ENCODE assay signal across 1 cellular context in the genomic region with DNA sequence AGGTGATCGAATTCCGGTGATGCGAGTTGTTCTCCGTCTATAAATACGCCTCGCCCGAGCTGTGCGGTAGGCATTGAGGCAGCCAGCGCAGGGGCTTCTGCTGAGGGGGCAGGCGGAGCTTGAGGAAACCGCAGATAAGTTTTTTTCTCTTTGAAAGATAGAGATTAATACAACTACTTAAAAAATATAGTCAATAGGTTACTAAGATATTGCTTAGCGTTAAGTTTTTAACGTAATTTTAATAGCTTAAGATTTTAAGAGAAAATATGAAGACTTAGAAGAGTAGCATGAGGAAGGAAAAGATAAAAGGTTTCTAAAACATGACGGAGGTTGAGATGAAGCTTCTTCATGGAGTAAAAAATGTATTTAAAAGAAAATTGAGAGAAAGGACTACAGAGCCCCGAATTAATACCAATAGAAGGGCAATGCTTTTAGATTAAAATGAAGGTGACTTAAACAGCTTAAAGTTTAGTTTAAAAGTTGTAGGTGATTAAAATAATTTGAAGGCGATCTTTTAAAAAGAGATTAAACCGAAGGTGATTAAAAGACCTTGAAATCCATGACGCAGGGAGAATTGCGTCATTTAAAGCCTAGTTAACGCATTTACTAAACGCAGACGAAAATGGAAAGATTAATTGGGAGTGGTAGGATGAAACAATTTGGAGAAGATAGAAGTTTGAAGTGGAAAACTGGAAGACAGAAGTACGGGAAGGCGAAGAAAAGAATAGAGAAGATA.
A peak's percentile ranks its signal among the peaks of the same experiment; 100 is the strongest.
TF ChIP-seq lines count a peak whose summit lies in the region.

A gene (plus strand): TSS at position 69 of the 736 bp plus-strand sequence.

TF ChIP-seq in K562, 482 proteins besides CTCF, POLR2A, EP300 and RAD21 (continued from another document and continues in another):
- TF ChIP-seq, protein P1, sequence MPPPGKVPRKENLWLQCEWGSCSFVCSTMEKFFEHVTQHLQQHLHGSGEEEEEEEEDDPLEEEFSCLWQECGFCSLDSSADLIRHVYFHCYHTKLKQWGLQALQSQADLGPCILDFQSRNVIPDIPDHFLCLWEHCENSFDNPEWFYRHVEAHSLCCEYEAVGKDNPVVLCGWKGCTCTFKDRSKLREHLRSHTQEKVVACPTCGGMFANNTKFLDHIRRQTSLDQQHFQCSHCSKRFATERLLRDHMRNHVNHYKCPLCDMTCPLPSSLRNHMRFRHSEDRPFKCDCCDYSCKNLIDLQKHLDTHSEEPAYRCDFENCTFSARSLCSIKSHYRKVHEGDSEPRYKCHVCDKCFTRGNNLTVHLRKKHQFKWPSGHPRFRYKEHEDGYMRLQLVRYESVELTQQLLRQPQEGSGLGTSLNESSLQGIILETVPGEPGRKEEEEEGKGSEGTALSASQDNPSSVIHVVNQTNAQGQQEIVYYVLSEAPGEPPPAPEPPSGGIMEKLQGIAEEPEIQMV (tag; conservative IDR thresholded peaks at IDR 0.05; ENCODE audit: low read depth), result no peak
- TF ChIP-seq FOXA3 (CRISPR knock-in tag; conservative IDR thresholded peaks at IDR 0.05 in 1 of 2, IDR thresholded peaks at IDR 0.05 in 1 of 2) (peak; percentile 72 to 87), TRIM28 (IDR thresholded peaks at IDR 0.05) (no peak), KLF6 (CRISPR knock-in tag; IDR thresholded peaks at IDR 0.05; ENCODE audit: borderline replicate concordance) (peak; percentile 86), MTA3 (IDR thresholded peaks at IDR 0.05; ENCODE audit: borderline replicate concordance) (peak; percentile 99), BACH1 (tag; IDR thresholded peaks at IDR 0.05) (peak; percentile 17), NFE2 (IDR thresholded peaks at IDR 0.05; ENCODE audit: low read depth) (no peak), ETV6 (IDR thresholded peaks at IDR 0.05; ENCODE audit: borderline replicate concordance in 1 of 2, low read depth in 2 of 2, low read length in 1 of 2) (peak in 1 of 2 experiments; percentile 65; a peak in 1 of 4 replicates), ETV6 (CRISPR knock-in tag; IDR thresholded peaks at IDR 0.05; ENCODE audit: borderline replicate concordance) (peak; percentile 41; the same call in 1 of the 2 replicates), ZNF561 (CRISPR knock-in tag; conservative IDR thresholded peaks at IDR 0.05) (peak; percentile 97), TAL1 (IDR thresholded peaks at IDR 0.05) (peak; percentile 20; the same call in 1 of the 2 replicates), HNRNPLL (IDR thresholded peaks at IDR 0.05; ENCODE audit: low read depth, low read length, poor library complexity, severe bottlenecking) (peak; percentile 81), ZBTB7A (IDR thresholded peaks at IDR 0.05; ENCODE audit: borderline replicate concordance, control insufficient read depth, low read depth, low read length) (peak; percentile 70; the same call in 1 of the 2 replicates), E2F3 (CRISPR knock-in tag; IDR thresholded peaks at IDR 0.05) (0 out of 2 replicates have a peak, but pooled peaks have one; percentile 56), ZNF586 (CRISPR knock-in tag; conservative IDR thresholded peaks at IDR 0.05) (peak; percentile 96; the same call in 1 of the 2 replicates), ILF3 (IDR thresholded peaks at IDR 0.05; ENCODE audit: borderline replicate concordance) (peak; percentile 100), FOS (IDR thresholded peaks at IDR 0.05; ENCODE audit: extremely low read depth, insufficient read length) (no peak), CBX2 (IDR thresholded peaks at IDR 0.05; ENCODE audit: insufficient read depth, low read length, poor library complexity, severe bottlenecking) (no peak), ZNF263 (CRISPR knock-in tag; IDR thresholded peaks at IDR 0.05; ENCODE audit: borderline replicate concordance) (peak; percentile 46; the same call in 1 of the 2 replicates), KDM5B (IDR thresholded peaks at IDR 0.05; ENCODE audit: insufficient replicate concordance, low read depth, low read length) (peak; percentile 100), RUNX1 (IDR thresholded peaks at IDR 0.05; ENCODE audit: low read depth) (no peak), SMARCA4 (IDR thresholded peaks at IDR 0.05) (peak; percentile 8; the same call in 1 of the 2 replicates), HIVEP1 (CRISPR knock-in tag; IDR thresholded peaks at IDR 0.05) (peak; percentile 35; the same call in 1 of the 2 replicates), ZNF175 (CRISPR knock-in tag; IDR thresholded peaks at IDR 0.05; ENCODE audit: low read depth) (peak; percentile 66; the same call in 1 of the 2 replicates), SP1 (CRISPR knock-in tag; IDR thresholded peaks at IDR 0.05) (peak; percentile 84), ZNF507 (tag; conservative IDR thresholded peaks at IDR 0.05) (no peak), BCL6 (CRISPR knock-in tag; IDR thresholded peaks at IDR 0.05) (peak; percentile 86), SMAD2 (IDR thresholded peaks at IDR 0.05; ENCODE audit: low read depth, low read length) (no peak), MTA2 (IDR thresholded peaks at IDR 0.05; ENCODE audit: low read depth) (no peak), MBD2 (IDR thresholded peaks at IDR 0.05; ENCODE audit: borderline replicate concordance, low read depth) (peak; percentile 95), MYC (IDR thresholded peaks at IDR 0.05; ENCODE audit: low read depth, low read length) (peak; percentile 87), MYC (CRISPR knock-in tag; IDR thresholded peaks at IDR 0.05; ENCODE audit: borderline replicate concordance, low read depth) (peak; percentile 99), SMAD1 (IDR thresholded peaks at IDR 0.05; ENCODE audit: low read depth, low read length, partially characterized antibody) (peak; percentile 100), ZNF668 (CRISPR knock-in tag; IDR thresholded peaks at IDR 0.05) (peak; percentile 87), POLR2H (tag; IDR thresholded peaks at IDR 0.05; ENCODE audit: low read depth) (peak; percentile 99), HOXB6 (CRISPR knock-in tag; IDR thresholded peaks at IDR 0.05; ENCODE audit: borderline replicate concordance) (peak; percentile 99), GATA2 (CRISPR knock-in tag; IDR thresholded peaks at IDR 0.05) (peak; percentile 39; the same call in 1 of the 2 replicates), POLR2B (IDR thresholded peaks at IDR 0.05; ENCODE audit: low read depth, partially characterized antibody) (peak; percentile 98), HDAC1 (IDR thresholded peaks at IDR 0.05) (peak; percentile 38 to 89; a peak in 2 of 4 replicates), CREB1 (IDR thresholded peaks at IDR 0.05) (peak; percentile 61), CREB1 (CRISPR knock-in tag; IDR thresholded peaks at IDR 0.05) (peak; percentile 73), KDM4B (IDR thresholded peaks at IDR 0.05; ENCODE audit: borderline replicate concordance in 2 of 2, low read depth in 1 of 2) (0 out of 4 replicates have a peak, but pooled peaks of 1 of the 2 experiments have one; percentile 73), ZNF324 (CRISPR knock-in tag; IDR thresholded peaks at IDR 0.05) (peak; percentile 86)
- TF ChIP-seq, protein P2, sequence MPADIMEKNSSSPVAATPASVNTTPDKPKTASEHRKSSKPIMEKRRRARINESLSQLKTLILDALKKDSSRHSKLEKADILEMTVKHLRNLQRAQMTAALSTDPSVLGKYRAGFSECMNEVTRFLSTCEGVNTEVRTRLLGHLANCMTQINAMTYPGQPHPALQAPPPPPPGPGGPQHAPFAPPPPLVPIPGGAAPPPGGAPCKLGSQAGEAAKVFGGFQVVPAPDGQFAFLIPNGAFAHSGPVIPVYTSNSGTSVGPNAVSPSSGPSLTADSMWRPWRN (IDR thresholded peaks at IDR 0.05; ENCODE audit: low read depth), result no peak; the same call in none of the 2 replicates
- TF ChIP-seq, protein P3, sequence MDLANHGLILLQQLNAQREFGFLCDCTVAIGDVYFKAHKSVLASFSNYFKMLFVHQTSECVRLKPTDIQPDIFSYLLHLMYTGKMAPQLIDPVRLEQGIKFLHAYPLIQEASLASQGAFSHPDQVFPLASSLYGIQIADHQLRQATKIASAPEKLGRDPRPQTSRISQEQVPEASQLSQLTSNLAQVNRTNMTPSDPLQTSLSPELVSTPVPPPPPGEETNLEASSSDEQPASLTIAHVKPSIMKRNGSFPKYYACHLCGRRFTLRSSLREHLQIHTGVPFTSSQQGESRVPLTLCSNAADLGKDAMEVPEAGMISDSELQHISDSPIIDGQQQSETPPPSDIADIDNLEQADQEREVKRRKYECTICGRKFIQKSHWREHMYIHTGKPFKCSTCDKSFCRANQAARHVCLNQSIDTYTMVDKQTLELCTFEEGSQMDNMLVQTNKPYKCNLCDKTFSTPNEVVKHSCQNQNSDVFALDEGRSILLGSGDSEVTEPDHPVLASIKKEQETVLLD (IDR thresholded peaks at IDR 0.05), result no peak
- TF ChIP-seq, protein P4, sequence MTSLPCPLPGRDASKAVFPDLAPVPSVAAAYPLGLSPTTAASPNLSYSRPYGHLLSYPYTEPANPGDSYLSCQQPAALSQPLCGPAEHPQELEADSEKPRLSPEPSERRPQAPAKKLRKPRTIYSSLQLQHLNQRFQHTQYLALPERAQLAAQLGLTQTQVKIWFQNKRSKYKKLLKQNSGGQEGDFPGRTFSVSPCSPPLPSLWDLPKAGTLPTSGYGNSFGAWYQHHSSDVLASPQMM (CRISPR knock-in tag; IDR thresholded peaks at IDR 0.05), result peak; percentile 96
- TF ChIP-seq, protein P5, sequence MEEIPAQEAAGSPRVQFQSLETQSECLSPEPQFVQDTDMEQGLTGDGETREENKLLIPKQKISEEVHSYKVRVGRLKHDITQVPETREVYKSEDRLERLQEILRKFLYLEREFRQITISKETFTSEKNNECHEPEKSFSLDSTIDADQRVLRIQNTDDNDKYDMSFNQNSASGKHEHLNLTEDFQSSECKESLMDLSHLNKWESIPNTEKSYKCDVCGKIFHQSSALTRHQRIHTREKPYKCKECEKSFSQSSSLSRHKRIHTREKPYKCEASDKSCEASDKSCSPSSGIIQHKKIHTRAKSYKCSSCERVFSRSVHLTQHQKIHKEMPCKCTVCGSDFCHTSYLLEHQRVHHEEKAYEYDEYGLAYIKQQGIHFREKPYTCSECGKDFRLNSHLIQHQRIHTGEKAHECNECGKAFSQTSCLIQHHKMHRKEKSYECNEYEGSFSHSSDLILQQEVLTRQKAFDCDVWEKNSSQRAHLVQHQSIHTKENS (CRISPR knock-in tag; IDR thresholded peaks at IDR 0.05), result peak; percentile 94
- TF ChIP-seq, protein P6, sequence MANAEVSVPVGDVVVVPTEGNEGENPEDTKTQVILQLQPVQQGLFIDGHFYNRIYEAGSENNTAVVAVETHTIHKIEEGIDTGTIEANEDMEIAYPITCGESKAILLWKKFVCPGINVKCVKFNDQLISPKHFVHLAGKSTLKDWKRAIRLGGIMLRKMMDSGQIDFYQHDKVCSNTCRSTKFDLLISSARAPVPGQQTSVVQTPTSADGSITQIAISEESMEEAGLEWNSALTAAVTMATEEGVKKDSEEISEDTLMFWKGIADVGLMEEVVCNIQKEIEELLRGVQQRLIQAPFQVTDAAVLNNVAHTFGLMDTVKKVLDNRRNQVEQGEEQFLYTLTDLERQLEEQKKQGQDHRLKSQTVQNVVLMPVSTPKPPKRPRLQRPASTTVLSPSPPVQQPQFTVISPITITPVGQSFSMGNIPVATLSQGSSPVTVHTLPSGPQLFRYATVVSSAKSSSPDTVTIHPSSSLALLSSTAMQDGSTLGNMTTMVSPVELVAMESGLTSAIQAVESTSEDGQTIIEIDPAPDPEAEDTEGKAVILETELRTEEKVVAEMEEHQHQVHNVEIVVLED (CRISPR knock-in tag; IDR thresholded peaks at IDR 0.05), result peak; percentile 67
- TF ChIP-seq, protein P7, sequence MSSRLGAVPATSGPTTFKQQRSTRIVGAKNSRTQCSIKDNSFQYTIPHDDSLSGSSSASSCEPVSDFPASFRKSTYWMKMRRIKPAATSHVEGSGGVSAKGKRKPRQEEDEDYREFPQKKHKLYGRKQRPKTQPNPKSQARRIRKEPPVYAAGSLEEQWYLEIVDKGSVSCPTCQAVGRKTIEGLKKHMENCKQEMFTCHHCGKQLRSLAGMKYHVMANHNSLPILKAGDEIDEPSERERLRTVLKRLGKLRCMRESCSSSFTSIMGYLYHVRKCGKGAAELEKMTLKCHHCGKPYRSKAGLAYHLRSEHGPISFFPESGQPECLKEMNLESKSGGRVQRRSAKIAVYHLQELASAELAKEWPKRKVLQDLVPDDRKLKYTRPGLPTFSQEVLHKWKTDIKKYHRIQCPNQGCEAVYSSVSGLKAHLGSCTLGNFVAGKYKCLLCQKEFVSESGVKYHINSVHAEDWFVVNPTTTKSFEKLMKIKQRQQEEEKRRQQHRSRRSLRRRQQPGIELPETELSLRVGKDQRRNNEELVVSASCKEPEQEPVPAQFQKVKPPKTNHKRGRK (tag; IDR thresholded peaks at IDR 0.05), result no peak
